In genomic region chr6:111484655-111484974, GRCh38 we compare ENCODE assay signal across 7 cellular contexts. TPM values are rescaled to one million over a fixed set of nuclear protein-coding genes. Genes with fewer than 3 reads are reported as not detected.
DNase-seq lines count a peak whose midpoint lies in the region; ATAC-seq and TF ChIP-seq lines count a peak whose summit lies in the region.

No MANE protein-coding gene starts in this region.

- H3K27me3 ChIP-seq in H7 (ENCODE audit: control insufficient read depth, insufficient read depth, low read length): peaks cover 26% of the 10 kb centered on the region
- H3K27me3 ChIP-seq in colonic mucosa: no peaks in the 10 kb centered on the region

- no peaks in the 10 kb centered on the region for H3K27me3 Mint-ChIP-seq in nephron (ENCODE audit: low read depth)

- H3K9me3 Mint-ChIP-seq in nephron: no peaks in the 10 kb centered on the region

- H3K9me3 ChIP-seq in colonic mucosa: no peaks in the 10 kb centered on the region

- peaks cover 23% of the 10 kb centered on the region for H3K36me3 Mint-ChIP-seq in nephron (ENCODE audit: low read depth)

- peaks cover 30% of the 10 kb centered on the region for H3K4me1 Mint-ChIP-seq in nephron

- peak overlapping the region; percentile 99 for H3K27ac ChIP-seq in colonic mucosa

- no peak for TF ChIP-seq CTCF in colonic mucosa (IDR thresholded peaks at IDR 0.05)
- TF ChIP-seq CTCF in nephron (IDR thresholded peaks at IDR 0.05; ENCODE audit: unreplicated experiment in 3 of 3): no peak

- H3K9ac ChIP-seq in colonic mucosa (ENCODE audit: low read depth in 2 of 2, low read length in 2 of 2): peak overlapping the region; percentile 92 to 99

- no peak for ATAC-seq in GM19452 (IDR thresholded peaks at IDR 0.05; ENCODE audit: unreplicated experiment)

- H3K36me3 ChIP-seq in H7 (replicated peaks; ENCODE audit: control insufficient read depth, insufficient read depth, low read length) (no peaks in the 10 kb centered on the region; the same call in 1 of the 2 replicates), colonic mucosa (no peaks in the 10 kb centered on the region)

- DNase-seq in H7: no peak
- DNase-seq in NCI-H774 (lab: John Stamatoyannopoulos, UW): peak; percentile 50
- DNase-seq in colonic mucosa: no peak
- no peak for DNase-seq in ureter (ENCODE audit: low spot score)
- DNase-seq in middle frontal gyrus (ENCODE audit: extremely low spot score, low spot score): no peak

- H3K27ac Mint-ChIP-seq in nephron: peak overlapping the region; percentile 99 to 100 (median 99)

- intact Hi-C loops in colonic mucosa (cut with DNase I): loop anchor here (10.0 kb wide), 1 partner anchor 80 kb away; no protein-coding TSS in a partner anchor

- H3K4me3 ChIP-seq in H7 (ENCODE audit: insufficient read depth, low read depth, low read length): peak overlapping the region; percentile 83
- H3K4me3 ChIP-seq in colonic mucosa: peak overlapping the region; percentile 85

- H3K4me1 ChIP-seq in colonic mucosa: peaks cover 5% of the 10 kb centered on the region

- peak overlapping the region; percentile 88 to 92 (median 92) for H3K4me3 Mint-ChIP-seq in nephron

RNA-seq across cellular contexts. Expression of gene REV3L, which starts 1.6 kb away (rescaled TPM):
- total RNA-seq in H7 (2014; rRNA removed; shearing (Covaris generic)): 2.1 and 5.2 TPM in 2 replicates
- total RNA-seq in colonic mucosa: 10 to 100 TPM; 16.7 to 20.8 TPM
- 60.5 TPM for total RNA-seq in ureter
